ENCODE assay signal across 24 cellular contexts in the genomic region with DNA sequence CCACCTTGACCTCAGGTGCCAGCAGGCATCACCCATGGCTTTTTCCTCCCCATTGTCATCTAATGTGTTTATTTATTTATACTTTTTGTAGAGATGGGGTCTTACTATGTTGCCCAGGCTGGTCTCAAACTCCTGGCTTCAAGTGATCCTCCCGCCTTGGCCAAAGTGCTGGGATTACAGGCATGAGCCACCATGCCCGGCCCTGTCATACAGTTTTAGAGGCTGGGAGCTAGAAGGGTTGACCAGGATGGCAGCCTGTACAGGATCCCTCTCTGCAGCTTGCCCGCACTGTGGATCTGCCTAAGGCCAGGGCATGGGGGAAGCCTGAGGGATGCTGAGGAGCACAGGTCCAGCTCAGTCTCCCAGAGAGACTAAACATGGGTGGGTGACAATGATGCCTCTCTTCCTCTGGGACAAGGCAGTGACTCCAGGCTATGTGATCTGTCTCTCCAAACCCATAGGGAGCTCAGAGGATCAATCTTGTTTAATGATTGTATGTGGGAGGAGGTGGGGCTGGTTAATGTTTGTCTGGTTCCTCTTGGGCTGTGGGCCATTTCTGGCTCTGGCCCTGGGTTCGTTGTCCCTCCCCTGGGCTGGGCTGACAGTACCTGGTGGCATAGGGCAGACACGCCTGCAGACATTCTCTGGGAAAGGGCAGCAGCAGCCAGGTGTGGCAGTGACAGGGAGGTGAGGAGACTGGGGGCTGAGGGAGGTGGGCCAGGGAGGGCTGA. TPM values are rescaled to one million over a fixed set of nuclear protein-coding genes. Genes with fewer than 3 reads are reported as not detected.
DNase-seq lines count a peak whose midpoint lies in the region; ATAC-seq and TF ChIP-seq lines count a peak whose summit lies in the region.
"Had no signal": no experiment of that assay in that cellular context is flagged by ENCODE, and none has a peak within 500 bp of the region (broad histone marks: within the 10 kb centered on the region; RNA-seq: fewer than 3 reads in every experiment).

No MANE protein-coding gene starts in this region.

- DNase-seq in LNCaP clone FGC (ENCODE audit: low read depth) = peak; percentile 36
- peak; percentile 36 for DNase-seq in SW480 (ENCODE audit: low spot score)
- DNase-seq in right lobe of liver = peak; percentile 86 to 93 (median 88)
- no peak for DNase-seq in smooth muscle cell (lab: John Stamatoyannopoulos, UW; ENCODE audit: unreplicated experiment)
- DNase-seq in midbrain (lab: John Stamatoyannopoulos, UW) = no peak
- no peak for DNase-seq in activated CD4-positive, alpha-beta T cell treated with anti-CD3 and anti-CD28 coated beads for 36 hours
- DNase-seq: activated CD4-positive, alpha-beta T cell treated with anti-CD3 and anti-CD28 coated beads, Interleukin-2, amount 10 ng/mL, durations not matched to agents 24 days and 14 days; activated effector memory CD4-positive, alpha-beta T cell treated with Interleukin-2 at 50 U/mL for 16 hours; adrenal gland; AML-193; hypothalamus; islet precursor cell; mesenchymal stem cell; NCI-H1092 treated with DMSO at 0.1 percent for 48 hours; NCI-H345; right cardiac atrium; SW 1271 had no signal

- H4K20me1 ChIP-seq in smooth muscle cell (ENCODE audit: low read depth) = no peaks in the 10 kb centered on the region

- TF ChIP-seq CTCF in LNCaP clone FGC (IDR thresholded peaks at IDR 0.05; ENCODE audit: control insufficient read depth, extremely low read depth, insufficient read depth) = no peak
- no peak for TF ChIP-seq CTCF in right lobe of liver (IDR thresholded peaks at IDR 0.05)
- TF ChIP-seq CTCF in smooth muscle cell (IDR thresholded peaks at IDR 0.05; ENCODE audit: borderline replicate concordance, insufficient read depth, poor library complexity, severe bottlenecking) = no peak

- peaks cover 3% of the 10 kb centered on the region for H3K4me1 Mint-ChIP-seq in activated CD4-positive, alpha-beta T cell treated with anti-CD3 and anti-CD28 coated beads for 36 hours
- H3K4me1 Mint-ChIP-seq: activated CD4-positive, alpha-beta T cell treated with anti-CD3 and anti-CD28 coated beads, Interleukin-2, amount 10 ng/mL, durations not matched to agents 24 days and 14 days had no signal

- H3K4me1 ChIP-seq in right lobe of liver (peaks cover 0 to 37% (median 13%) of the 10 kb centered on the region in 4 donors), smooth muscle cell (ENCODE audit: low read depth) (no peaks in the 10 kb centered on the region)
- H3K4me1 ChIP-seq: adrenal gland had no signal

- H2AFZ ChIP-seq in smooth muscle cell (ENCODE audit: low read depth) = no peak overlapping the region
- H2AFZ ChIP-seq: GM23338 had no signal

- intact Hi-C loops in right lobe of liver (cut with DNase I) = no loop called here
- intact Hi-C loops in activated CD4-positive, alpha-beta T cell treated with anti-CD3 and anti-CD28 coated beads for 36 hours (cut with DNase I, micrococcal nuclease) = no loop called here

- no peak overlapping the region for H3K9ac ChIP-seq in smooth muscle cell (ENCODE audit: low read depth)

- 12% methylated on average over 3 of the region's 5 CpGs for WGBS in right lobe of liver (ENCODE audit: insufficient coverage, low coverage, low lambda C conversion rate, missing lambda C conversion rate)
- WGBS in smooth muscle cell (ENCODE audit: low lambda C conversion rate) = 82% methylated on average over 5 of the region's 5 CpGs

- peak overlapping the region; percentile 19 for H3K4me3 ChIP-seq in LNCaP clone FGC (ENCODE audit: low read depth, low read length)
- peak overlapping the region; percentile 41 to 75 (median 68) for H3K4me3 ChIP-seq in right lobe of liver
- H3K4me3 ChIP-seq in smooth muscle cell = peak overlapping the region; percentile 23
- H3K4me3 ChIP-seq: adrenal gland, GM23338, thyroid gland had no signal

- ATAC-seq in right lobe of liver (peak; percentile 81 to 91 (median 82)), HG03469 (IDR thresholded peaks at IDR 0.05; ENCODE audit: unreplicated experiment) (no peak)
- no peak for ATAC-seq in activated CD4-positive, alpha-beta T cell treated with anti-CD3 and anti-CD28 coated beads for 36 hours
- ATAC-seq: GM23338; right cardiac atrium; stimulated activated memory B cell treated with anti-CD40 and anti-IgM and Interleukin-4, amounts not matched to agents 10 μg/mL and 1 μg/mL and 100 μg/mL, for 72 hours had no signal

- no peaks in the 10 kb centered on the region for H3K27me3 Mint-ChIP-seq in activated CD4-positive, alpha-beta T cell treated with anti-CD3 and anti-CD28 coated beads for 36 hours

- H3K27ac ChIP-seq in right lobe of liver (peak overlapping the region; percentile 21 to 68 (median 67)), smooth muscle cell (ENCODE audit: low read depth) (no peak overlapping the region)
- H3K27ac ChIP-seq: adrenal gland, thyroid gland had no signal

- H3K36me3 Mint-ChIP-seq in activated CD4-positive, alpha-beta T cell treated with anti-CD3 and anti-CD28 coated beads for 36 hours (ENCODE audit: low read depth) = no peaks in the 10 kb centered on the region
- H3K36me3 Mint-ChIP-seq: stimulated activated memory B cell treated with anti-CD40 and anti-IgM and Interleukin-4, amounts not matched to agents 10 μg/mL and 1 μg/mL and 100 μg/mL, for 72 hours had no signal

- no peaks in the 10 kb centered on the region for H3K27me3 ChIP-seq in right lobe of liver
- no peaks in the 10 kb centered on the region for H3K27me3 ChIP-seq in smooth muscle cell (ENCODE audit: low read depth)
- H3K27me3 ChIP-seq: thyroid gland had no signal

- CTCF ChIA-PET in activated CD4-positive, alpha-beta T cell treated with anti-CD3 and anti-CD28 coated beads for 36 hours (lab: Charles Lee) = no interaction called here

- H3K9me3 ChIP-seq in right lobe of liver (no peaks in the 10 kb centered on the region), smooth muscle cell (replicated peaks; ENCODE audit: low read depth) (no peaks in the 10 kb centered on the region)
- H3K9me3 ChIP-seq: adrenal gland, thyroid gland had no signal

- TF ChIP-seq POLR2A in right lobe of liver (IDR thresholded peaks at IDR 0.05) = peak; percentile 86

- no peaks in the 10 kb centered on the region for H3K9me3 Mint-ChIP-seq in activated CD4-positive, alpha-beta T cell treated with anti-CD3 and anti-CD28 coated beads for 36 hours (ENCODE audit: low read depth)
- H3K9me3 Mint-ChIP-seq: activated CD4-positive, alpha-beta T cell treated with anti-CD3 and anti-CD28 coated beads, Interleukin-2, amount 10 ng/mL, durations not matched to agents 24 days and 14 days; GM23338; stimulated activated memory B cell treated with anti-CD40 and anti-IgM and Interleukin-4, amounts not matched to agents 10 μg/mL and 1 μg/mL and 100 μg/mL, for 72 hours had no signal

- no peak overlapping the region for H3K4me3 Mint-ChIP-seq in activated CD4-positive, alpha-beta T cell treated with anti-CD3 and anti-CD28 coated beads for 36 hours
- H3K4me3 Mint-ChIP-seq: activated CD4-positive, alpha-beta T cell treated with anti-CD3 and anti-CD28 coated beads, Interleukin-2, amount 10 ng/mL, durations not matched to agents 24 days and 14 days; GM23338; stimulated activated memory B cell treated with anti-CD40 and anti-IgM and Interleukin-4, amounts not matched to agents 10 μg/mL and 1 μg/mL and 100 μg/mL, for 72 hours had no signal

- H3K4me2 ChIP-seq in smooth muscle cell = no peak overlapping the region
- H3K4me2 ChIP-seq: GM23338 had no signal

- POLR2A ChIA-PET in activated CD4-positive, alpha-beta T cell treated with anti-CD3 and anti-CD28 coated beads for 36 hours (lab: Charles Lee) = no interaction called here

- H3K27ac Mint-ChIP-seq in activated CD4-positive, alpha-beta T cell treated with anti-CD3 and anti-CD28 coated beads for 36 hours = no peak overlapping the region
- H3K27ac Mint-ChIP-seq: activated CD4-positive, alpha-beta T cell treated with anti-CD3 and anti-CD28 coated beads, Interleukin-2, amount 10 ng/mL, durations not matched to agents 24 days and 14 days; GM23338; stimulated activated memory B cell treated with anti-CD40 and anti-IgM and Interleukin-4, amounts not matched to agents 10 μg/mL and 1 μg/mL and 100 μg/mL, for 72 hours had no signal

- H3F3A ChIP-seq in smooth muscle cell (ENCODE audit: low read depth) = no peaks in the 10 kb centered on the region

- no peaks in the 10 kb centered on the region for H3K79me2 ChIP-seq in smooth muscle cell (ENCODE audit: low read depth)

- H3K36me3 ChIP-seq in right lobe of liver (no peaks in the 10 kb centered on the region), smooth muscle cell (ENCODE audit: low read depth) (no peaks in the 10 kb centered on the region)
- H3K36me3 ChIP-seq: adrenal gland, thyroid gland had no signal

RNA-seq across cellular contexts. Expression of gene GJB1, which starts 8.3 kb away (rescaled TPM):
- 100 to 1,000 TPM; 120 to 329 (median 205) TPM for total RNA-seq in right lobe of liver
- not detected in 2 replicates for total RNA-seq in smooth muscle cell
- not detected in 2 replicates for polyA plus RNA-seq in smooth muscle cell
- not detected for total RNA-seq in activated CD4-positive, alpha-beta T cell treated with anti-CD3 and anti-CD28 coated beads for 36 hours
- total RNA-seq: activated CD4-positive, alpha-beta T cell treated with anti-CD3 and anti-CD28 coated beads, Interleukin-2, amount 10 ng/mL, durations not matched to agents 24 days and 14 days; bronchial epithelial cell; endothelial cell of umbilical vein; fibroblast of villous mesenchyme; right cardiac atrium; thyroid gland had no signal
- polyA plus RNA-seq: adrenal gland, endothelial cell of umbilical vein, GM23338 had no signal

RNA-seq across cellular contexts. Expression of gene ZMYM3, which starts 39.2 kb away (rescaled TPM):
- 10 to 100 TPM in 3 of 6 experiments, 1 to 10 TPM in 3; 8.2 to 13.7 (median 10.1) TPM for total RNA-seq in right lobe of liver
- 26.9 and 29.5 TPM in 2 replicates for total RNA-seq in smooth muscle cell
- polyA plus RNA-seq in smooth muscle cell = 9.0 and 10.5 TPM in 2 replicates
- 10 to 100 TPM; 22.6 to 22.8 TPM for total RNA-seq in activated CD4-positive, alpha-beta T cell treated with anti-CD3 and anti-CD28 coated beads for 36 hours

Comparison
In these comparisons a context has a peak if more than half of its experiments do, and no peak if none do; other contexts are left out.
1. DNase-seq: peak in LNCaP clone FGC (single experiment), SW480 (single experiment) and right lobe of liver (3 of 3); none in smooth muscle cell (single experiment), midbrain (single experiment) and activated CD4-positive, alpha-beta T cell treated with anti-CD3 and anti-CD28 coated beads for 36 hours (single experiment).
2. ATAC-seq: peak in right lobe of liver (4 of 4); none in HG03469 (single experiment) and activated CD4-positive, alpha-beta T cell treated with anti-CD3 and anti-CD28 coated beads for 36 hours (single experiment).
3. RNA of gene GJB1, which starts 8.3 kb away (total RNA-seq): 120 to 329 TPM in right lobe of liver; not detected in smooth muscle cell and not detected in activated CD4-positive, alpha-beta T cell treated with anti-CD3 and anti-CD28 coated beads for 36 hours; every median in the first group is over 100 times any median in the second.
4. Peak in every context shown above with its lines, with median percentiles within 50 percentile points of each other: H3K4me3 ChIP-seq.